ENCODE assay signal across 27 cellular contexts in the genomic region with DNA sequence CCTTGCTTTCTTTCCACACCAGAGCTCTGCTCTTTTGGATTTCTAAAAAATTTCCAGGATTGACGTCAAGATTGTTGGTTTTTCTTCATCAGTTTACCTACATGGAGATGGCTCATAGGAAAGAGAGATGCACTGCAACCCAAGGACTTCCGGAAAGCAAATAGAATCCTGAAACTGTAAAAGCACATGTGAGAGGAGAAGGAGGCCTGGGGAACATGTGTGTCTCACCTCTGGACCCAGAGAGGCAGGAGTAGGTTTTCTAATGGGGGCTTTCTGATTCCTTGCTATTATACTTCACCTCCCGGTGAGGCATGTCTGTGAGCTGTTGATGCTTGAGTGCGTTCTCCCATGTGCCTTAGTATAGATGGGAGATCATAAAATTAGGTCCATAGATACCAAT.
"Had no signal": no experiment of that assay in that cellular context is flagged by ENCODE, and none has a peak within 500 bp of the region (broad histone marks: within the 10 kb centered on the region; RNA-seq: fewer than 3 reads in every experiment).

No MANE protein-coding gene starts in this region.

- H3K27me3 ChIP-seq: stomach, suprapubic skin, testis, thyroid gland, tibial artery, tibial nerve, transverse colon, upper lobe of left lung, upper lobe of right lung, uterus, vagina had no signal

- H3K27ac ChIP-seq: stomach, suprapubic skin, testis, thoracic aorta, thyroid gland, tibial artery, tibial nerve, transverse colon, upper lobe of left lung, upper lobe of right lung, uterus, vagina had no signal

- ATAC-seq: stimulated activated effector memory CD8-positive, alpha-beta T cell treated with anti-CD3 and anti-CD28 coated beads, Interleukin-12 subunit alpha, Interleukin-12 subunit beta, amount 100 ng/mL, for 72 hours; stimulated activated memory B cell treated with anti-CD40 and anti-IgM and Interleukin-4, amounts not matched to agents 10 μg/mL and 1 μg/mL and 100 μg/mL, for 72 hours; stimulated activated naive B cell treated with anti-CD40 and anti-IgM and Interleukin-4, amounts not matched to agents 10 μg/mL and 1 μg/mL and 100 μg/mL, for 72 hours; stimulated activated naive CD8-positive, alpha-beta T cell treated with anti-CD3 and anti-CD28 coated beads, Interleukin-15, amount 100 ng/mL, for 72 hours; stimulated activated naive CD8-positive, alpha-beta T cell treated with anti-CD3 and anti-CD28 coated beads, Interleukin-15, Interleukin-2, amounts not matched to agents 100 U/mL and 50 U/mL, for 24 hours; upper lobe of right lung had no signal

- FAIRE-seq: urothelium cell line had no signal

- H3K4me1 ChIP-seq: stomach, suprapubic skin, testis, thyroid gland, tibial artery, tibial nerve, transverse colon, upper lobe of left lung, upper lobe of right lung, uterus, vagina had no signal

- H3K4me3 ChIP-seq: stomach, suprapubic skin, testis, thoracic aorta, thyroid gland, tibial artery, tibial nerve, transverse colon, upper lobe of left lung, upper lobe of right lung, uterus, vagina had no signal

- H3K36me3 ChIP-seq: stomach, suprapubic skin, thoracic aorta, thyroid gland, tibial artery, tibial nerve, transverse colon, upper lobe of left lung, upper lobe of right lung, uterus, vagina had no signal

- H3K9me3 ChIP-seq: suprapubic skin, testis, thoracic aorta, thyroid gland, tibial artery, tibial nerve, transverse colon, upper lobe of left lung, upper lobe of right lung, uterus, vagina had no signal

- DNase-seq: stimulated activated CD4-positive, alpha-beta T cell treated with anti-CD3 and anti-CD28 coated beads, Interleukin-2, amount 100 ng/mL, for 48 hours; stimulated activated CD4-positive, alpha-beta T cell treated with anti-CD3 and anti-CD28 coated beads, Interleukin-4, amount 100 ng/mL, for 1 hour; stimulated activated CD4-positive, alpha-beta T cell treated with anti-CD3 and anti-CD28 coated beads, Interleukin-4, amount 100 ng/mL, for 24 hours; stimulated activated CD4-positive, alpha-beta T cell treated with anti-CD3 and anti-CD28 coated beads, Interleukin-4, amount 100 ng/mL, for 4 hours; stimulated activated CD8-positive, alpha-beta memory T cell treated with anti-CD3 and anti-CD28 coated beads, Interleukin-4, amount 100 ng/mL, for 48 hours; stimulated activated naive B cell treated with anti-CD40 and anti-IgM and Interleukin-4, amounts not matched to agents 10 μg/mL and 1 μg/mL and 100 μg/mL, for 72 hours; stimulated activated naive CD4-positive, alpha-beta T cell; stimulated activated naive CD4-positive, alpha-beta T cell treated with Interleukin-2 at 50 U/mL for 16 hours; stimulated activated naive CD8-positive, alpha-beta T cell treated with anti-CD3 and anti-CD28 coated beads, Interleukin-15, amount 100 ng/mL, for 72 hours; stimulated activated naive CD8-positive, alpha-beta T cell treated with anti-CD3 and anti-CD28 coated beads, Interleukin-15, Interleukin-2, amounts not matched to agents 100 U/mL and 50 U/mL, for 24 hours; stomach; substantia nigra; testis; thyroid gland; tibial artery; transverse colon; trophoblast cell; upper lobe of left lung; upper lobe of right lung; uterus had no signal
